8 cellular contexts compared by ENCODE assay signal in genomic region chr10:100528885-100529472, GRCh38. TPM values are rescaled to one million over a fixed set of nuclear protein-coding genes. Genes with fewer than 3 reads are reported as not detected.
DNase-seq lines count a peak whose midpoint lies in the region; ATAC-seq and TF ChIP-seq lines count a peak whose summit lies in the region.

No MANE protein-coding gene starts in this region.

- peaks cover 36% of the 10 kb centered on the region for H3K36me3 ChIP-seq in HUES6 (ENCODE audit: control insufficient read depth, insufficient read depth, low read length)
- H3K36me3 ChIP-seq in kidney epithelial cell (ENCODE audit: control insufficient read depth, insufficient read depth, low read length): peaks cover 1% of the 10 kb centered on the region

- peak overlapping the region; percentile 82 for H3K4me3 ChIP-seq in HUES6 (ENCODE audit: low read depth, low read length)
- H3K4me3 ChIP-seq in kidney epithelial cell (ENCODE audit: low read depth, low read length): peak overlapping the region; percentile 87

- peak; percentile 30 for DNase-seq in ELR (ENCODE audit: low read depth)
- no peak for DNase-seq in kidney epithelial cell (ENCODE audit: low read depth)
- DNase-seq in substantia nigra (lab: John Stamatoyannopoulos, UW): peak in 6 of 49 donors; percentile 30 to 46 (median 38)
- no peak for DNase-seq in effector CD8-positive, alpha-beta T cell (lab: John Stamatoyannopoulos, UW)
- DNase-seq in islet precursor cell: no peak

- H3K27me3 ChIP-seq in HUES6 (ENCODE audit: control insufficient read depth, insufficient read depth, low read length): no peaks in the 10 kb centered on the region
- H3K27me3 ChIP-seq in kidney epithelial cell (ENCODE audit: control insufficient read depth, insufficient read depth, low read length): no peaks in the 10 kb centered on the region

- H3K27ac ChIP-seq in HUES6 (ENCODE audit: low read depth, low read length) (no peak overlapping the region; the same call in 1 of the 2 replicates), angular gyrus (ENCODE audit: low read depth, low read length) (peak overlapping the region; percentile 57), substantia nigra (ENCODE audit: low read depth, low read length, poor library complexity, severe bottlenecking) (peak overlapping the region; percentile 90)

- H3K9ac ChIP-seq in HUES6 (ENCODE audit: low read length): peak overlapping the region; percentile 87

- no peak for ATAC-seq in HG02884 (IDR thresholded peaks at IDR 0.05; ENCODE audit: unreplicated experiment)

- TF ChIP-seq CTCF in kidney epithelial cell (IDR thresholded peaks at IDR 0.05; ENCODE audit: insufficient read depth, low read length, poor library complexity, severe bottlenecking): no peak

- H3K4me1 ChIP-seq in HUES6 (ENCODE audit: control insufficient read depth, insufficient read depth, low read length): peaks cover 13% of the 10 kb centered on the region

- H3K9me3 ChIP-seq in HUES6 (ENCODE audit: control insufficient read depth, insufficient read depth, low read depth, low read length): no peaks in the 10 kb centered on the region

RNA-seq across cellular contexts. Expression of gene NDUFB8, which starts 0.7 kb away (rescaled TPM):
- total RNA-seq in kidney epithelial cell: 148 and 183 TPM in 2 replicates

RNA-seq across cellular contexts. Expression of gene HIF1AN, which starts 6.8 kb away (rescaled TPM):
- 11.4 and 11.5 TPM in 2 replicates for total RNA-seq in kidney epithelial cell

RNA-seq across cellular contexts. Expression of gene SEC31B, which starts 9.3 kb away (rescaled TPM):
- total RNA-seq in kidney epithelial cell: 1.6 and 2.6 TPM in 2 replicates
